ENCODE assay signal across 15 cellular contexts in the genomic region with DNA sequence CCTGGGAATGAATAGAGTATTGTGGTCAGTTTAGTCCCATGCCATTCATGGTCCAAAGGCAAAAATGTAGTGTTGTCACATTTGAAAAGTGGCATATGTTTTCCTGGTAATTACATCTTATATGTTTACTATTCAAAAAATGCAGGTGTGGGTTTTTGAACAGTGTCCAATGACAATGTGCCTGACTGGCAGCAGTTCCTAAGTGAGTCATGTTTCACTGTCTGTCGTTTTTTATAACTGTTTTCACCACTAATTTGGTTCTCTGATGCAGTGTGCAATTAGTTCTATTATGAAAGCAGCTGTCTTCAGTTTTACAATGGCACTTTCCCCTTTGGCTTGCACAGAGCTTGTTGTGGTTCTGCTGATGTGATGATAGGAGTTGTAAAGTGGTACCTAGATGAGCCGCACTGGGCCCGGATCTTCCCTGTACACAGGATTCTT.
DNase-seq lines count a peak whose midpoint lies in the region; ATAC-seq, FAIRE-seq and TF ChIP-seq lines count a peak whose summit lies in the region.
"Had no signal": no experiment of that assay in that cellular context is flagged by ENCODE, and none has a peak within 500 bp of the region (broad histone marks: within the 10 kb centered on the region; RNA-seq: fewer than 3 reads in every experiment).

No MANE protein-coding gene starts in this region.

- H3K36me3 ChIP-seq in adipocyte (ENCODE audit: control insufficient read depth, insufficient read depth, low read length, severe bottlenecking): no peaks in the 10 kb centered on the region
- no peaks in the 10 kb centered on the region for H3K36me3 ChIP-seq in CD8-positive, alpha-beta T cell (ENCODE audit: insufficient read depth, low read length)
- H3K36me3 ChIP-seq: pancreas had no signal

- no peak overlapping the region for H3K4me3 Mint-ChIP-seq in CD8-positive, alpha-beta T cell
- H3K4me3 Mint-ChIP-seq: activated naive CD8-positive, alpha-beta T cell treated with anti-CD3 and anti-CD28 coated beads, Interleukin-2, amount 10 ng/mL, durations not matched to agents 7 days and 5 days; WTC11 had no signal

- DNase-seq in Ammon's horn (ENCODE audit: low spot score): peak; percentile 34
- DNase-seq in NCI-H1417 (lab: John Stamatoyannopoulos, UW): peak; percentile 68 to 98 (median 85)
- DNase-seq in NCI-H345 treated with DMSO at 0.1 percent for 48 hours (lab: John Stamatoyannopoulos, UW; ENCODE audit: unreplicated experiment): peak; percentile 11
- peak; percentile 24 for DNase-seq in adipocyte (ENCODE audit: low read depth)
- DNase-seq in C1 segment of cervical spinal cord (lab: John Stamatoyannopoulos, UW): no peak
- no peak for DNase-seq in D721Med (ENCODE audit: insufficient read length, low spot score)
- no peak for DNase-seq in CD8-positive, alpha-beta T cell
- DNase-seq: activated naive CD8-positive, alpha-beta T cell treated with anti-CD3 and anti-CD28 coated beads, Interleukin-2, amount 10 ng/mL, durations not matched to agents 7 days and 5 days; cortex of kidney; mesendoderm; pancreas; stimulated activated CD4-positive, alpha-beta T cell treated with anti-CD3 and anti-CD28 coated beads, Interleukin-15, amount 100 ng/mL, for 24 hours had no signal

- no peak for ATAC-seq in GM18520 (IDR thresholded peaks at IDR 0.05; ENCODE audit: unreplicated experiment)
- no peak for ATAC-seq in CD8-positive, alpha-beta T cell
- ATAC-seq: HCT116, pancreas, WTC11 had no signal

- H3K4me3 ChIP-seq in adipocyte (ENCODE audit: low read length): no peak overlapping the region
- H3K4me3 ChIP-seq in CD8-positive, alpha-beta T cell (ENCODE audit: low read depth, low read length): no peak overlapping the region
- H3K4me3 ChIP-seq: pancreas had no signal

- H3K9ac ChIP-seq in adipocyte (ENCODE audit: low read length): no peak overlapping the region

- H3K4me1 Mint-ChIP-seq in CD8-positive, alpha-beta T cell (ENCODE audit: low read depth): no peaks in the 10 kb centered on the region
- H3K4me1 Mint-ChIP-seq: activated naive CD8-positive, alpha-beta T cell treated with anti-CD3 and anti-CD28 coated beads, Interleukin-2, amount 10 ng/mL, durations not matched to agents 7 days and 5 days; WTC11 had no signal

- no peak for TF ChIP-seq CTCF in D721Med (IDR thresholded peaks at IDR 0.05; ENCODE audit: insufficient read depth, missing control alignments)
- no peak for TF ChIP-seq CTCF in CD8-positive, alpha-beta T cell (IDR thresholded peaks at IDR 0.05)

- H3K9me3 ChIP-seq in adipocyte (ENCODE audit: control insufficient read depth, low read length): no peaks in the 10 kb centered on the region
- no peaks in the 10 kb centered on the region for H3K9me3 ChIP-seq in CD8-positive, alpha-beta T cell (ENCODE audit: low read length)
- H3K9me3 ChIP-seq: pancreas had no signal

- no peak for FAIRE-seq in D721Med (lab: Jason Lieb, UNC)
- FAIRE-seq: pancreas had no signal

- intact Hi-C loops in CD8-positive, alpha-beta T cell (cut with DNase I, micrococcal nuclease): no loop called here

- H3K27ac Mint-ChIP-seq in CD8-positive, alpha-beta T cell: no peak overlapping the region
- H3K27ac Mint-ChIP-seq: activated naive CD8-positive, alpha-beta T cell treated with anti-CD3 and anti-CD28 coated beads, Interleukin-2, amount 10 ng/mL, durations not matched to agents 7 days and 5 days; WTC11 had no signal

- no peaks in the 10 kb centered on the region for H3K27me3 ChIP-seq in adipocyte (replicated peaks; ENCODE audit: control insufficient read depth, insufficient read depth, low read length)
- H3K27me3 ChIP-seq in CD8-positive, alpha-beta T cell (ENCODE audit: insufficient read depth, low read length): no peaks in the 10 kb centered on the region
- H3K27me3 ChIP-seq: pancreas had no signal

- H3K36me3 Mint-ChIP-seq in CD8-positive, alpha-beta T cell: no peaks in the 10 kb centered on the region
- H3K36me3 Mint-ChIP-seq: activated naive CD8-positive, alpha-beta T cell treated with anti-CD3 and anti-CD28 coated beads, Interleukin-2, amount 10 ng/mL, durations not matched to agents 7 days and 5 days; WTC11 had no signal

- H3K27ac ChIP-seq in CD8-positive, alpha-beta T cell (ENCODE audit: low read depth, low read length): no peak overlapping the region
- H3K27ac ChIP-seq: pancreas had no signal

- CTCF ChIA-PET in CD8-positive, alpha-beta T cell (lab: Charles Lee): no interaction called here

- peaks cover 2% of the 10 kb centered on the region for H3K9me3 Mint-ChIP-seq in CD8-positive, alpha-beta T cell
- H3K9me3 Mint-ChIP-seq: activated naive CD8-positive, alpha-beta T cell treated with anti-CD3 and anti-CD28 coated beads, Interleukin-2, amount 10 ng/mL, durations not matched to agents 7 days and 5 days; WTC11 had no signal

- peaks cover 5% of the 10 kb centered on the region for H3K4me1 ChIP-seq in adipocyte (ENCODE audit: control insufficient read depth, insufficient read depth, low read length)
- no peaks in the 10 kb centered on the region for H3K4me1 ChIP-seq in CD8-positive, alpha-beta T cell (ENCODE audit: insufficient read depth, low read length)
- H3K4me1 ChIP-seq: pancreas had no signal

- POLR2A ChIA-PET in CD8-positive, alpha-beta T cell (lab: Charles Lee): no interaction called here

- H3K27me3 Mint-ChIP-seq in CD8-positive, alpha-beta T cell (ENCODE audit: low read depth): peaks cover 8% of the 10 kb centered on the region

Comparison
In these comparisons a context has a peak if more than half of its experiments do, and no peak if none do; other contexts are left out.
1. DNase-seq: peak in Ammon's horn (single experiment), NCI-H1417 (3 of 3), NCI-H345 treated with DMSO at 0.1 percent for 48 hours (single experiment) and adipocyte (single experiment); none in C1 segment of cervical spinal cord (0 of 14), D721Med (single experiment) and CD8-positive, alpha-beta T cell (0 of 7).